9 cellular contexts compared by ENCODE assay signal in the genomic region with DNA sequence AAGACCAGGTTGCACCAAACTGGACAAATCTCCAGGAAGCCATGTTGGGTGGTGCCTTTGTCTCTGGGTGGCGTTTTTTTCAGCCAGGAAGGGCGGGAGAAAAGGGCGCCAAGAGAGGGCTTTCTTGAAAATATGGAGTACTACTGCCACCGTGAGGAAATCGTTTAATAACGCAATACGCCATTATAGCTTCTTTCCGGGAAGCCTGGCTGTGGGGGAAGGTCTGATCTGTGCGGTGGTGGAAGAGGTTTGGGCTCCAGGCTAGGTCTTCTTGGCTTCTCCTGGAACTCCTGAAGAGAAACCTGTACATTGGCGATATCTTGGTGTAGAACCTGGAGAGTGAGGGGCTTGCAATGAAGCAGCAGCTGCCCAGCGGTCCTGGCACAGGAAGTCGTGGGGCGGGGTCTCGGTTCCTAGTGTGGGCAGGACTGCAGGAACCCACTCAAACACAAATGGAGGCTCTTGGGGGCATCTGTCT.
DNase-seq lines count a peak whose midpoint lies in the region; ATAC-seq, FAIRE-seq and TF ChIP-seq lines count a peak whose summit lies in the region.
"Had no signal": no experiment of that assay in that cellular context is flagged by ENCODE, and none has a peak within 500 bp of the region (broad histone marks: within the 10 kb centered on the region; RNA-seq: fewer than 3 reads in every experiment).

No MANE protein-coding gene starts in this region.

- no peaks in the 10 kb centered on the region for H3K27me3 ChIP-seq in BE2C
- H3K27me3 ChIP-seq in astrocyte (ENCODE audit: insufficient read depth, low read length) = no peaks in the 10 kb centered on the region

- H3K36me3 Mint-ChIP-seq in astrocyte (ENCODE audit: low read depth, unreplicated experiment) = peaks cover 8% of the 10 kb centered on the region
- H3K36me3 Mint-ChIP-seq in osteocyte (ENCODE audit: unreplicated experiment) = peaks cover 9% of the 10 kb centered on the region

- no peak overlapping the region for H3K4me2 ChIP-seq in astrocyte (ENCODE audit: low read length)

- no peak overlapping the region for H2AFZ ChIP-seq in astrocyte (ENCODE audit: low read depth, low read length)

- H3K36me3 ChIP-seq in BE2C (peaks cover 5% of the 10 kb centered on the region), astrocyte (ENCODE audit: insufficient read depth, low read length) (no peaks in the 10 kb centered on the region)

- ATAC-seq in GM19395 (IDR thresholded peaks at IDR 0.05; ENCODE audit: unreplicated experiment) (peak; percentile 46), GM21367 (IDR thresholded peaks at IDR 0.05; ENCODE audit: unreplicated experiment) (no peak)

- no peaks in the 10 kb centered on the region for H3K9me3 Mint-ChIP-seq in astrocyte (ENCODE audit: unreplicated experiment)
- H3K9me3 Mint-ChIP-seq in osteocyte (ENCODE audit: unreplicated experiment) = no peaks in the 10 kb centered on the region
- H3K9me3 Mint-ChIP-seq: central memory CD8-positive, alpha-beta T cell had no signal

- H3K27ac Mint-ChIP-seq in astrocyte (ENCODE audit: unreplicated experiment) (no peak overlapping the region), osteocyte (ENCODE audit: unreplicated experiment) (no peak overlapping the region)

- no peaks in the 10 kb centered on the region for H3K79me2 ChIP-seq in astrocyte (ENCODE audit: insufficient read depth, low read length)

- no peaks in the 10 kb centered on the region for H4K20me1 ChIP-seq in astrocyte (ENCODE audit: insufficient read depth, low read length)

- H3K4me3 ChIP-seq in BE2C (ENCODE audit: low read depth, low read length) (no peak overlapping the region), astrocyte (ENCODE audit: insufficient read depth, low read depth, low read length) (no peak overlapping the region)

- peak; percentile 51 for TF ChIP-seq CTCF in BE2C (IDR thresholded peaks at IDR 0.05; ENCODE audit: low read depth, low read length)
- TF ChIP-seq CTCF in astrocyte (IDR thresholded peaks at IDR 0.05; ENCODE audit: insufficient read depth, low read depth, low read length) = no peak
- no peak for TF ChIP-seq CTCF in osteocyte (IDR thresholded peaks at IDR 0.05)

- FAIRE-seq in astrocyte (lab: Jason Lieb, UNC) = peak; percentile 94

- DNase-seq in BE2C (peak; percentile 77), NCI-H187 treated with DMSO at 0.1 percent for 48 hours (lab: John Stamatoyannopoulos, UW) (peak; percentile 55), astrocyte (ENCODE audit: low read depth) (peak; percentile 57), osteocyte (ENCODE audit: extremely low spot score, unreplicated experiment) (peak; percentile 83), HuH-7.5 (ENCODE audit: low spot score) (no peak), putamen (ENCODE audit: low spot score) (no peak)

- H3K9me3 ChIP-seq in BE2C = no peaks in the 10 kb centered on the region
- H3K9me3 ChIP-seq in astrocyte (ENCODE audit: insufficient read depth, low read depth, low read length) = no peaks in the 10 kb centered on the region

- H3K4me1 Mint-ChIP-seq in astrocyte (ENCODE audit: low read depth, unreplicated experiment) = no peaks in the 10 kb centered on the region
- H3K4me1 Mint-ChIP-seq in osteocyte (ENCODE audit: unreplicated experiment) = no peaks in the 10 kb centered on the region
- H3K4me1 Mint-ChIP-seq: central memory CD8-positive, alpha-beta T cell had no signal

- no peak overlapping the region for H3K4me3 Mint-ChIP-seq in astrocyte (ENCODE audit: unreplicated experiment)
- no peak overlapping the region for H3K4me3 Mint-ChIP-seq in osteocyte (ENCODE audit: unreplicated experiment)
- H3K4me3 Mint-ChIP-seq: central memory CD8-positive, alpha-beta T cell had no signal

- no peak overlapping the region for H3K27ac ChIP-seq in astrocyte (ENCODE audit: low read depth, low read length)

- H3K27me3 Mint-ChIP-seq in astrocyte (ENCODE audit: low read depth, unreplicated experiment) (no peaks in the 10 kb centered on the region), osteocyte (ENCODE audit: unreplicated experiment) (no peaks in the 10 kb centered on the region)
- H3K27me3 Mint-ChIP-seq: central memory CD8-positive, alpha-beta T cell had no signal

- H3K4me1 ChIP-seq in BE2C (peaks cover 5% of the 10 kb centered on the region), astrocyte (ENCODE audit: insufficient read depth, low read length) (no peaks in the 10 kb centered on the region)

- H3K9ac ChIP-seq in astrocyte (ENCODE audit: low read length) = no peak overlapping the region

Comparison
In these comparisons a context has a peak if more than half of its experiments do, and no peak if none do; other contexts are left out.
1. DNase-seq: peak in BE2C (single experiment), NCI-H187 treated with DMSO at 0.1 percent for 48 hours (single experiment), astrocyte (single experiment) and osteocyte (single experiment); none in HuH-7.5 (single experiment) and putamen (single experiment).